16 cellular contexts compared by ENCODE assay signal in genomic region chr10:114389429-114389828, GRCh38. TPM values are rescaled to one million over a fixed set of nuclear protein-coding genes. Genes with fewer than 3 reads are reported as not detected.
A peak's percentile ranks its signal among the peaks of the same experiment; 100 is the strongest.
DNase-seq lines count a peak whose midpoint lies in the region; ATAC-seq, FAIRE-seq and TF ChIP-seq lines count a peak whose summit lies in the region.
"Had no signal": no experiment of that assay in that cellular context is flagged by ENCODE, and none has a peak within 500 bp of the region (broad histone marks: within the 10 kb centered on the region; RNA-seq: fewer than 3 reads in every experiment).

No MANE protein-coding gene starts in this region.

- H3K27me3 ChIP-seq in parathyroid adenoma (ENCODE audit: control insufficient read depth, insufficient read depth, low read length): no peaks in the 10 kb centered on the region
- H3K27me3 ChIP-seq: tibial artery had no signal

- no peaks in the 10 kb centered on the region for H3K9me3 ChIP-seq in parathyroid adenoma (ENCODE audit: control insufficient read depth, low read length)
- H3K9me3 ChIP-seq: tibial artery had no signal

- peaks cover 5% of the 10 kb centered on the region for H3K9me3 Mint-ChIP-seq in activated CD4-positive, alpha-beta memory T cell treated with anti-CD3 and anti-CD28 coated beads, Interleukin-2, amount 10 ng/mL, durations not matched to agents 7 days and 5 days
- H3K9me3 Mint-ChIP-seq: dendritic cell treated with granulocyte-macrophage colony-stimulating factor and Interleukin-4, amounts not matched to agents 40 ng/mL and 50 ng/mL, for 4 days had no signal

- H3K36me3 Mint-ChIP-seq in activated CD4-positive, alpha-beta memory T cell treated with anti-CD3 and anti-CD28 coated beads, Interleukin-2, amount 10 ng/mL, durations not matched to agents 7 days and 5 days (ENCODE audit: low read depth): no peaks in the 10 kb centered on the region

- H3K4me3 ChIP-seq in parathyroid adenoma (ENCODE audit: low read depth, low read length): peak overlapping the region; percentile 36
- H3K4me3 ChIP-seq: tibial artery had no signal

- TF ChIP-seq CTCF in parathyroid adenoma (IDR thresholded peaks at IDR 0.05): no peak

- H2AFZ ChIP-seq in parathyroid adenoma: no peak overlapping the region

- peaks cover 10% of the 10 kb centered on the region for H3K4me1 Mint-ChIP-seq in activated CD4-positive, alpha-beta memory T cell treated with anti-CD3 and anti-CD28 coated beads, Interleukin-2, amount 10 ng/mL, durations not matched to agents 7 days and 5 days

- ATAC-seq in GM21723 (IDR thresholded peaks at IDR 0.05; ENCODE audit: unreplicated experiment): no peak

- H3K27ac ChIP-seq in epithelial cell of prostate (peak overlapping the region; percentile 87), parathyroid adenoma (peak overlapping the region; percentile 91)
- H3K27ac ChIP-seq: tibial artery had no signal

- H3K4me3 Mint-ChIP-seq in activated CD4-positive, alpha-beta memory T cell treated with anti-CD3 and anti-CD28 coated beads, Interleukin-2, amount 10 ng/mL, durations not matched to agents 7 days and 5 days: no peak overlapping the region
- H3K4me3 Mint-ChIP-seq: dendritic cell treated with granulocyte-macrophage colony-stimulating factor and Interleukin-4, amounts not matched to agents 40 ng/mL and 50 ng/mL, for 4 days had no signal

- peaks cover 21% of the 10 kb centered on the region for H3K27me3 Mint-ChIP-seq in activated CD4-positive, alpha-beta memory T cell treated with anti-CD3 and anti-CD28 coated beads, Interleukin-2, amount 10 ng/mL, durations not matched to agents 7 days and 5 days

- H3K27ac Mint-ChIP-seq in activated CD4-positive, alpha-beta memory T cell treated with anti-CD3 and anti-CD28 coated beads, Interleukin-2, amount 10 ng/mL, durations not matched to agents 7 days and 5 days: no peak overlapping the region
- H3K27ac Mint-ChIP-seq: dendritic cell treated with granulocyte-macrophage colony-stimulating factor and Interleukin-4, amounts not matched to agents 40 ng/mL and 50 ng/mL, for 4 days had no signal

- CTCF ChIA-PET in activated CD4-positive, alpha-beta memory T cell treated with anti-CD3 and anti-CD28 coated beads, Interleukin-2, amount 10 ng/mL, durations not matched to agents 7 days and 5 days (lab: Charles Lee): interaction anchor here (0.5 to 1.2 kb wide), 2 partner anchors 85 to 224 kb away, joined by 3 to 4 read pairs; no protein-coding TSS in a partner anchor

- peak; percentile 93 for FAIRE-seq in RCC 7860 (lab: Jason Lieb, UNC)

- H3K4me2 ChIP-seq in parathyroid adenoma (ENCODE audit: low read length): peak overlapping the region; percentile 63

- peak; percentile 46 for DNase-seq in Daoy (ENCODE audit: low read depth)
- peak; percentile 96 for DNase-seq in RCC 7860 (ENCODE audit: low spot score)
- DNase-seq in epithelial cell of prostate (ENCODE audit: low read depth, low spot score): no peak
- DNase-seq in activated CD4-positive, alpha-beta memory T cell treated with anti-CD3 and anti-CD28 coated beads, Interleukin-2, amount 10 ng/mL, durations not matched to agents 7 days and 5 days: no peak
- DNase-seq in COR-L47 (lab: John Stamatoyannopoulos, UW): no peak
- no peak for DNase-seq in DMS 273 (lab: John Stamatoyannopoulos, UW; ENCODE audit: unreplicated experiment)
- DNase-seq: activated effector memory CD4-positive, alpha-beta T cell treated with Interleukin-2 at 50 U/mL for 16 hours; C1 segment of cervical spinal cord; midbrain; NCI-H1048; NCI-H510A; retina had no signal

- H3K4me1 ChIP-seq in parathyroid adenoma: peaks cover 98% of the 10 kb centered on the region

- POLR2A ChIA-PET in activated CD4-positive, alpha-beta memory T cell treated with anti-CD3 and anti-CD28 coated beads, Interleukin-2, amount 10 ng/mL, durations not matched to agents 7 days and 5 days (lab: Charles Lee): no interaction called here

- peaks cover 91% of the 10 kb centered on the region for H3K79me2 ChIP-seq in parathyroid adenoma

- no peak overlapping the region for H3K9ac ChIP-seq in parathyroid adenoma

- no peaks in the 10 kb centered on the region for H3K36me3 ChIP-seq in parathyroid adenoma (ENCODE audit: control insufficient read depth, insufficient read depth, low read length)
- H3K36me3 ChIP-seq: tibial artery had no signal

RNA-seq across cellular contexts. Expression of gene AFAP1L2, which starts 14.9 kb away (rescaled TPM):
- total RNA-seq in Daoy (2014; rRNA removed; shearing (Covaris generic)): 10.9 and 17.1 TPM in 2 replicates
- total RNA-seq in activated CD4-positive, alpha-beta memory T cell treated with anti-CD3 and anti-CD28 coated beads, Interleukin-2, amount 10 ng/mL, durations not matched to agents 7 days and 5 days: 1 to 10 TPM; 1.5 to 1.9 TPM

Comparison
In these comparisons a context has a peak if more than half of its experiments do, and no peak if none do; other contexts are left out.
1. DNase-seq: peak in Daoy (single experiment) and RCC 7860 (single experiment); none in epithelial cell of prostate (single experiment), activated CD4-positive, alpha-beta memory T cell treated with anti-CD3 and anti-CD28 coated beads, Interleukin-2, amount 10 ng/mL, durations not matched to agents 7 days and 5 days (single experiment), COR-L47 (single experiment) and DMS 273 (single experiment).